ENCODE assay signal across 28 cellular contexts in the genomic region with DNA sequence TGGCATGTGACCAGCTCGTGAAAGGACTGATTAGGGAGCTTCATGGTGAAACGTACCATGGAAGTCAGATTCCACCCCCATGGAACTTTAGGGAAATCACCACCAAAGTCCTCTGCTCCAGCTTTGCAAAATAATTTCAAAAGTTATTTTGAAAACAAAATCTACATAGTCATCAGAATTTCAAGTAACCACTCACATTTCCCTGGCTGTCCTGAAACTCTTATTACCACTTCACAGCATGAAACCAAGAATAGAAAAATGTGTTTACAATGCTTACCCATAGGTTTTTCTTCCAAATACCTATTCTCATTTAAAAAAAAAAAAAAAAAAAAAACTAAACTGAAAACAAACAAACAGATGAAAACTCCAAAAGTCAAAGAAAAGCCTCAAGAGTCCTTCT.
"Had no signal": no experiment of that assay in that cellular context is flagged by ENCODE, and none has a peak within 500 bp of the region (broad histone marks: within the 10 kb centered on the region; RNA-seq: fewer than 3 reads in every experiment).

No MANE protein-coding gene starts in this region.

- H3K27me3 ChIP-seq: left lung, pancreas, sigmoid colon, spleen, suprapubic skin, upper lobe of right lung had no signal

- H3K36me3 ChIP-seq: left lung, lower lobe of right lung, pancreas, prostate gland, sigmoid colon, spleen, suprapubic skin, thoracic aorta, tibial artery, upper lobe of right lung had no signal

- H3K9me3 ChIP-seq: left lung, lower lobe of right lung, pancreas, prostate gland, sigmoid colon, spleen, suprapubic skin, thoracic aorta, tibial artery, upper lobe of right lung had no signal

- H3K27ac ChIP-seq: left lung, lower lobe of right lung, pancreas, prostate gland, sigmoid colon, spleen, suprapubic skin, thoracic aorta, tibial artery, upper lobe of right lung had no signal

- FAIRE-seq: islet of Langerhans, kidney, pancreas, small intestine, urothelium cell line had no signal

- ATAC-seq: left colon; left lung; lower lobe of right lung; naive thymus-derived CD8-positive, alpha-beta T cell; pancreas; right cardiac atrium; stimulated activated effector memory CD8-positive, alpha-beta T cell treated with anti-CD3 and anti-CD28 coated beads, Interleukin-12 subunit alpha, Interleukin-12 subunit beta, amount 100 ng/mL, for 72 hours; upper lobe of right lung had no signal

- DNase-seq: hypothalamus; immature natural killer cell; kidney; left colon; left lung; lower lobe of right lung; mammary epithelial cell; mesenchymal stem cell; naive thymus-derived CD8-positive, alpha-beta T cell; nucleus accumbens; pancreas; posterior cingulate gyrus; retina; right cardiac atrium; sigmoid colon; small intestine; spleen; stimulated activated CD4-positive, alpha-beta T cell treated with anti-CD3 and anti-CD28 coated beads, Interleukin-4, amount 100 ng/mL, for 24 hours; stimulated activated naive CD4-positive, alpha-beta T cell; tibial artery; trophoblast cell; upper lobe of right lung had no signal

- H3K4me3 ChIP-seq: left lung, lower lobe of right lung, pancreas, prostate gland, sigmoid colon, spleen, suprapubic skin, thoracic aorta, tibial artery, upper lobe of right lung had no signal

- H3K4me1 ChIP-seq: left lung, lower lobe of right lung, pancreas, prostate gland, sigmoid colon, spleen, suprapubic skin, tibial artery, upper lobe of right lung had no signal
